8 cellular contexts compared by ENCODE assay signal in the genomic region with DNA sequence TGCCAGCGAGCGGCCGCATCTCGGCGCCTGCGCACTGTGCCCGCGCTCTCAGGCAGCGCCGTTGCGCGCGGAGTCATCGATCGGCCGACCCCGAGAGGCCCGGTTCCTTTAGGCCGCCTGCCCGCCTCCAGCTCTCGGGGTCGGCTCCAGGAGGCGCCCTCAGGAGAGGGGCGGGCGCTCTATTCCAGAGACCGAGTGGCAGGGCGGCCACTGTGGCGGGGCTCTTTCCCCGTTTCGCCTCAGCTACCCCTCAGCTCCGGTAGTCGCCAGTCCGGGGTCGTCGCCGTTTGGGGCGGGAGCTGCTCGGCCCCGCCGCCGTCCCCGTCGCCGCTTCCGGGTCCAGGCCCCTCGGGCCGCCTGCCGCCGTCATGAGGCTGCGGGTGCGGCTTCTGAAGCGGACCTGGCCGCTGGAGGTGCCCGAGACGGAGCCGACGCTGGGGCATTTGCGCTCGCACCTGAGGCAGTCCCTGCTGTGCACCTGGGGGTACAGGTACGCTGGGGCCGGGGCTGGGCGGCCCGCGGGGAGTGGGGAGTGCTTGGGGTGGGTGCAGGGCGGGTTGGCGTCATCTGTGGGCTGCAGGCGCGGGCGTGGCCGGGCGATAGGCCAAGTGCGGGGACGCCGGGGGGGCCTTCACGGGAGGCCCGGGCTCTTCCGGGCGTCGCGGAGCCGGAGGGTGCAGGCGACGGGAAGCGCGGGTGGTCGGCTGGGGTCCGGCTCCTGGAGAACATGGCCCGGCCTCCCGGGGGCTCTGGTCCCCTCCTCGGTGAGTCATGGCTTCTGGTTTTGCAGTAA. TPM values are rescaled to one million over a fixed set of nuclear protein-coding genes. Genes with fewer than 3 reads are reported as not detected.
DNase-seq lines count a peak whose midpoint lies in the region; ATAC-seq and TF ChIP-seq lines count a peak whose summit lies in the region.

Gene FBXO7, plus strand, starts transcription at position 177 of the 793 bp plus-strand sequence. Its CDS starts 192 bp downstream, at position 369.

- no peaks in the 10 kb centered on the region for H3K9me3 ChIP-seq in colonic mucosa

- peak; percentile 79 for TF ChIP-seq POLR2A in GM19099 (IDR thresholded peaks at IDR 0.05; ENCODE audit: extremely low read depth, insufficient read length, low read depth)

- intact Hi-C loops in colonic mucosa (cut with DNase I): loop anchor here (5.0 to 10.0 kb wide), 2 partner anchors 63 to 500 kb away; partner anchors contain the start of gene RTCB

- peak within 1 kb of the TSS; percentile 72 for H3K4me3 ChIP-seq in colonic mucosa

- H3K27ac ChIP-seq in colonic mucosa (peak within 1 kb of the TSS; percentile 97), layer of hippocampus (ENCODE audit: low read depth, low read length) (peak within 1 kb of the TSS; percentile 97)

- no peak for TF ChIP-seq CTCF in colonic mucosa (IDR thresholded peaks at IDR 0.05)

- H3K27me3 ChIP-seq in colonic mucosa (no peaks in the 10 kb centered on the region), layer of hippocampus (ENCODE audit: control insufficient read depth, insufficient read depth, low read length) (no peaks in the 10 kb centered on the region)

- H3K36me3 ChIP-seq in colonic mucosa: no peaks in the 10 kb centered on the region

- DNase-seq in AML-193 (lab: John Stamatoyannopoulos, UW) (peak; percentile 69 to 70), NCI-H524 treated with DMSO at 0.1 percent for 48 hours (lab: John Stamatoyannopoulos, UW) (peak; percentile 72), colonic mucosa (peak; percentile 92)
- peak; percentile 90 for DNase-seq in activated CD4-positive, alpha-beta T cell treated with anti-CD3 and anti-CD28 coated beads for 48 hours
- peak; percentile 79 to 83 for DNase-seq in stimulated activated CD4-positive, alpha-beta T cell treated with anti-CD3 and anti-CD28 coated beads, Interleukin-1b, Interleukin-23, amount 100 ng/mL, for 4 hours (ENCODE audit: low read depth in 2 of 2)

- H3K4me1 ChIP-seq in colonic mucosa: peaks cover 6% of the 10 kb centered on the region

- H3K9ac ChIP-seq in colonic mucosa (ENCODE audit: low read depth in 2 of 2, low read length in 2 of 2): peak within 1 kb of the TSS; percentile 88 to 98

- peak; percentile 81 for ATAC-seq in HG03432 (IDR thresholded peaks at IDR 0.05; ENCODE audit: unreplicated experiment)

RNA-seq across cellular contexts. Expression of gene FBXO7, which starts in this region (rescaled TPM):
- 10 to 100 TPM; 62.1 to 81.1 TPM for total RNA-seq in colonic mucosa

Comparison
In these comparisons a context has a peak if more than half of its experiments do, and no peak if none do; other contexts are left out.
1. Peak in every context shown above with its lines: DNase-seq, ATAC-seq, H3K4me3 ChIP-seq and H3K27ac ChIP-seq.